In the genomic region with DNA sequence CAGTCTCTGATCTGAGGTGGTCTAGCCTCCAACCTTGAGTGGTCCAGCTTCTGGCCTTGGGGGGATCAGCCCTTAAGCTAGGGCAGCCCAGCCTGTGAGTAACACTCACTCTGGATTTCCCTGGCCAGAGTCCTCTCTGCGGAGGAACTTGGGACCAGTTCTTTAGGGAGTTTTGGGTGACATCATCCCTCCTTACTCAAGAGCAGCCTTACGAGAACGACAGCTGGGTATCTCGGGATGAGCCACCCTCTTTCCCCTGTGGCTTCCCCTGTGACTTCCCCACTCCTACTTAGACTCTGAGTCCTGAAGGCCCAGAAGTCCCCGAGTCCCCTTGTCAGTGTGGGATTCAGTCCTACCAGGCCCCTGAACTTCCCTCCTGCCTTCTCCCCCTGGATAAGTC, we compare ENCODE assay signal across 1 cellular context.
TF ChIP-seq lines count a peak whose summit lies in the region.

No MANE protein-coding gene starts in this region.

TF ChIP-seq in K562, 482 proteins besides CTCF, POLR2A, EP300 and RAD21:
- TF ChIP-seq, protein P1, sequence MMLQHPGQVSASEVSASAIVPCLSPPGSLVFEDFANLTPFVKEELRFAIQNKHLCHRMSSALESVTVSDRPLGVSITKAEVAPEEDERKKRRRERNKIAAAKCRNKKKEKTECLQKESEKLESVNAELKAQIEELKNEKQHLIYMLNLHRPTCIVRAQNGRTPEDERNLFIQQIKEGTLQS (IDR thresholded peaks at IDR 0.05): peak; percentile 80
- TF ChIP-seq, protein P1 (CRISPR knock-in tag; conservative IDR thresholded peaks at IDR 0.05): no peak
- TF ChIP-seq, protein P2, sequence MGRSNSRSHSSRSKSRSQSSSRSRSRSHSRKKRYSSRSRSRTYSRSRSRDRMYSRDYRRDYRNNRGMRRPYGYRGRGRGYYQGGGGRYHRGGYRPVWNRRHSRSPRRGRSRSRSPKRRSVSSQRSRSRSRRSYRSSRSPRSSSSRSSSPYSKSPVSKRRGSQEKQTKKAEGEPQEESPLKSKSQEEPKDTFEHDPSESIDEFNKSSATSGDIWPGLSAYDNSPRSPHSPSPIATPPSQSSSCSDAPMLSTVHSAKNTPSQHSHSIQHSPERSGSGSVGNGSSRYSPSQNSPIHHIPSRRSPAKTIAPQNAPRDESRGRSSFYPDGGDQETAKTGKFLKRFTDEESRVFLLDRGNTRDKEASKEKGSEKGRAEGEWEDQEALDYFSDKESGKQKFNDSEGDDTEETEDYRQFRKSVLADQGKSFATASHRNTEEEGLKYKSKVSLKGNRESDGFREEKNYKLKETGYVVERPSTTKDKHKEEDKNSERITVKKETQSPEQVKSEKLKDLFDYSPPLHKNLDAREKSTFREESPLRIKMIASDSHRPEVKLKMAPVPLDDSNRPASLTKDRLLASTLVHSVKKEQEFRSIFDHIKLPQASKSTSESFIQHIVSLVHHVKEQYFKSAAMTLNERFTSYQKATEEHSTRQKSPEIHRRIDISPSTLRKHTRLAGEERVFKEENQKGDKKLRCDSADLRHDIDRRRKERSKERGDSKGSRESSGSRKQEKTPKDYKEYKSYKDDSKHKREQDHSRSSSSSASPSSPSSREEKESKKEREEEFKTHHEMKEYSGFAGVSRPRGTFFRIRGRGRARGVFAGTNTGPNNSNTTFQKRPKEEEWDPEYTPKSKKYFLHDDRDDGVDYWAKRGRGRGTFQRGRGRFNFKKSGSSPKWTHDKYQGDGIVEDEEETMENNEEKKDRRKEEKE (IDR thresholded peaks at IDR 0.05; ENCODE audit: borderline replicate concordance in 1 of 2, control insufficient read depth in 1 of 2, low read depth in 2 of 2, low read length in 1 of 2): no peak
- TF ChIP-seq TAL1 (IDR thresholded peaks at IDR 0.05) (no peak), SIN3B (IDR thresholded peaks at IDR 0.05; ENCODE audit: low read depth) (no peak), ATF7 (IDR thresholded peaks at IDR 0.05) (peak; percentile 67; the same call in 1 of the 2 replicates), NR3C1 (CRISPR knock-in tag; IDR thresholded peaks at IDR 0.05) (no peak), JUND (IDR thresholded peaks at IDR 0.05; ENCODE audit: borderline replicate concordance, low read depth, low read length) (no peak; the same call in 1 of the 2 replicates), JUND (tag; IDR thresholded peaks at IDR 0.05; ENCODE audit: borderline replicate concordance, low read depth, low read length) (peak; percentile 31; the same call in 1 of the 3 replicates)
